Comparison of ENCODE assay signal across 29 cellular contexts in the genomic region with DNA sequence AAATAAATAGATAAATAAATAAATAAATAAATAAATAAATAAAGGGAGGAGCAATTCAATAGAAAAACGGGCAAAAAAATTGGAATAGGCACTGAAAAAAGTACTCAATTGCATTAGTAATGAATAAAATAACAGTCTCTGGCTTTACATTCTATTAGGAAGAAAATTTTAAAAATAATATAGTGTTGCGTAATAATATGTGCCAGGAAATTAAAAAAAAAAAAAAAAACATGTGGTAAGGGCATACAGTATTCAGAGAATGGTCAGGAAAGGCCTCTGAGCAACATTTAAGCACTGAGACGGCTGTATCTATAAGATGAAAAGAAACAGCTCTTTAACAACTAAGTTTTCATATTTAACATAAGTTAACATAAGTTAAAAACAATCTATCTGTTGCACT. TPM values are rescaled to one million over a fixed set of nuclear protein-coding genes. Genes with fewer than 3 reads are reported as not detected.
A peak's percentile ranks its signal among the peaks of the same experiment; 100 is the strongest.
DNase-seq lines count a peak whose midpoint lies in the region; ATAC-seq, FAIRE-seq and TF ChIP-seq lines count a peak whose summit lies in the region.
"Had no signal": no experiment of that assay in that cellular context is flagged by ENCODE, and none has a peak within 500 bp of the region (broad histone marks: within the 10 kb centered on the region; RNA-seq: fewer than 3 reads in every experiment).

No MANE protein-coding gene starts in this region.

- H3K9me3 ChIP-seq in HEK293 (ENCODE audit: control insufficient read depth, insufficient read depth, low read depth, low read length) (no peaks in the 10 kb centered on the region), IMR-90 (ENCODE audit: control insufficient read depth, insufficient read depth, low read length) (no peaks in the 10 kb centered on the region), adipocyte (ENCODE audit: control insufficient read depth, low read length) (no peaks in the 10 kb centered on the region), H1 (ENCODE audit: insufficient read depth in 2 of 2, low read depth in 1 of 2, low read length in 1 of 2) (no peaks in the 10 kb centered on the region), spleen (no peaks in the 10 kb centered on the region)
- H3K9me3 ChIP-seq: BE2C, BLaER1 had no signal

- H3K23me2 ChIP-seq in H1 (ENCODE audit: low read depth, low read length) = no peaks in the 10 kb centered on the region

- H2BK120ac ChIP-seq in IMR-90 (ENCODE audit: low read depth, low read length) (no peak overlapping the region), H1 (replicated peaks; ENCODE audit: low read depth, low read length) (no peak overlapping the region)

- H2BK20ac ChIP-seq in IMR-90 (ENCODE audit: low read depth, low read length) = no peak overlapping the region
- H2BK20ac ChIP-seq in H1 (ENCODE audit: low read length) = no peak overlapping the region

- ATAC-seq in IMR-90 (ENCODE audit: low read depth) = no peak
- ATAC-seq in left ventricle myocardium superior = no peak
- ATAC-seq: GM12878 had no signal

- H3K4me2 ChIP-seq in IMR-90 (ENCODE audit: low read depth, low read length) (no peak overlapping the region), H1 (ENCODE audit: insufficient read depth in 1 of 2, low read depth in 2 of 2, low read length in 2 of 2) (no peak overlapping the region)
- H3K4me2 ChIP-seq: BLaER1 had no signal

- no peak overlapping the region for H3K4ac ChIP-seq in IMR-90 (ENCODE audit: low read depth, low read length)
- H3K4ac ChIP-seq in H1 (replicated peaks; ENCODE audit: insufficient read length, low read depth, low read length) = no peak overlapping the region

- CTCF ChIA-PET in HEK293 (lab: Yijun Ruan, JAX) = no interaction called here
- CTCF ChIA-PET in IMR-90 (lab: Yijun Ruan, JAX) = interaction anchor here (1.0 kb wide), 1 partner anchor 20 kb away, joined by 4 read pairs; no protein-coding TSS in a partner anchor
- CTCF ChIA-PET in H1 (lab: Charles Lee; ENCODE audit: partially characterized antibody) = no interaction called here

- H3K4me3 ChIP-seq in HEK293 (ENCODE audit: low read depth, low read length) (no peak overlapping the region), IMR-90 (ENCODE audit: insufficient read depth, low read depth, low read length) (no peak overlapping the region), adipocyte (ENCODE audit: low read length) (no peak overlapping the region), H1 (ENCODE audit: extremely low read depth in 1 of 4, insufficient read depth in 2 of 4, low read depth in 3 of 4, low read length in 4 of 4) (no peak overlapping the region), spleen (no peak overlapping the region)
- H3K4me3 ChIP-seq: BLaER1, GM12878 had no signal

- no peak overlapping the region for H2BK12ac ChIP-seq in H1 (ENCODE audit: low read depth, low read length)

- H4K20me1 ChIP-seq in IMR-90 (ENCODE audit: insufficient read depth, low read length) = no peaks in the 10 kb centered on the region
- no peaks in the 10 kb centered on the region for H4K20me1 ChIP-seq in H1 (replicated peaks in 1 of 2; ENCODE audit: control insufficient read depth in 1 of 2, insufficient read depth in 2 of 2, low read length in 2 of 2)
- H4K20me1 ChIP-seq: BLaER1 had no signal

- intact Hi-C loops in IMR-90 (cut with micrococcal nuclease) (no loop called here), left ventricle myocardium superior (cut with micrococcal nuclease) (no loop called here), spleen (cut with DNase I; ENCODE audit: low total_unique reads) (no loop called here)

- no peaks in the 10 kb centered on the region for H3K9me1 ChIP-seq in IMR-90 (ENCODE audit: insufficient read depth, low read length)

- POLR2A ChIA-PET in HEK293 (lab: Yijun Ruan, JAX) = interaction anchor here (0.7 kb wide), 2 partner anchors 47 to 129 kb away, joined by 4 to 5 read pairs; no protein-coding TSS in a partner anchor
- POLR2A ChIA-PET in IMR-90 (lab: Charles Lee; ENCODE audit: unreplicated experiment) = no interaction called here
- POLR2A ChIA-PET in H1 (lab: Charles Lee; ENCODE audit: partially characterized antibody) = no interaction called here

- TF ChIP-seq RAD21 in IMR-90 (IDR thresholded peaks at IDR 0.05; ENCODE audit: low read length) = no peak
- no peak for TF ChIP-seq RAD21 in H1 (IDR thresholded peaks at IDR 0.05 in 1 of 2, conservative IDR thresholded peaks at IDR 0.05 in 1 of 2; ENCODE audit: low read depth in 2 of 2, low read length in 2 of 2)

- TF ChIP-seq EP300 in H1 (IDR thresholded peaks at IDR 0.05; ENCODE audit: borderline replicate concordance in 1 of 2, low read depth in 2 of 2, low read length in 2 of 2) = no peak

- H2BK5ac ChIP-seq in IMR-90 (ENCODE audit: low read depth, low read length, poor library complexity, severe bottlenecking) (no peak overlapping the region), H1 (ENCODE audit: low read depth, low read length) (no peak overlapping the region)

- no peaks in the 10 kb centered on the region for H3K79me2 ChIP-seq in H1 (ENCODE audit: control insufficient read depth in 1 of 2, insufficient read depth in 2 of 2, low read length in 2 of 2)

- H4K5ac ChIP-seq in IMR-90 (ENCODE audit: low read depth, low read length) = no peak overlapping the region
- H4K5ac ChIP-seq in H1 (ENCODE audit: insufficient read length, low read depth, low read length) = no peak overlapping the region

- H3K79me1 ChIP-seq in IMR-90 (ENCODE audit: low read depth in 1 of 2, low read length in 2 of 2) = no peaks in the 10 kb centered on the region; a peak in 1 of 4 replicates
- H3K79me1 ChIP-seq in H1 (ENCODE audit: low read depth, low read length) = no peaks in the 10 kb centered on the region

- in situ Hi-C loops in IMR-90 (cut with MboI; ENCODE audit: low sequenced_read_pairs) = no loop called here

- H2AK5ac ChIP-seq in IMR-90 (ENCODE audit: low read depth, low read length) (no peak overlapping the region), H1 (ENCODE audit: low read depth, low read length) (no peak overlapping the region)

- no peak for DNase-seq in IMR-90
- peak; percentile 11 for DNase-seq in adipocyte (ENCODE audit: low read depth)
- DNase-seq in H1 (ENCODE audit: low read depth in 1 of 2, low spot score in 2 of 2) = no peak
- no peak for DNase-seq in NCI-H2196 (lab: John Stamatoyannopoulos, UW; ENCODE audit: unreplicated experiment)
- no peak for DNase-seq in NCI-H2029 (lab: John Stamatoyannopoulos, UW)
- DNase-seq in left ventricle myocardium superior = no peak
- no peak for DNase-seq in spleen
- DNase-seq: 8988T; ACHN; BE2C; C1 segment of cervical spinal cord; CD4-positive, alpha-beta memory T cell; CD4-positive, CD25-positive, alpha-beta regulatory T cell; CD8-positive, alpha-beta memory T cell; COR-L47; DMS 273 treated with DMSO at 0.1 percent for 48 hours; DMS153; DMS53; DMS79; DND-41; EL; GDM1 had no signal

- no peaks in the 10 kb centered on the region for H3K27me3 ChIP-seq in IMR-90 (ENCODE audit: control insufficient read depth, insufficient read depth, low read length)
- H3K27me3 ChIP-seq in adipocyte (replicated peaks; ENCODE audit: control insufficient read depth, insufficient read depth, low read length) = no peaks in the 10 kb centered on the region
- no peaks in the 10 kb centered on the region for H3K27me3 ChIP-seq in H1 (replicated peaks in 1 of 4; ENCODE audit: control insufficient read depth in 3 of 4, extremely low read depth in 1 of 4, insufficient read depth in 3 of 4, low read length in 3 of 4)
- H3K27me3 ChIP-seq in spleen (replicated peaks in 1 of 7) = no peaks in the 10 kb centered on the region
- H3K27me3 ChIP-seq: BE2C, BLaER1 had no signal

- TF ChIP-seq POLR2A in IMR-90 (IDR thresholded peaks at IDR 0.05; ENCODE audit: low read depth, low read length) = no peak
- no peak for TF ChIP-seq POLR2A in H1 (IDR thresholded peaks at IDR 0.05; ENCODE audit: control extremely low read depth in 1 of 2, low read depth in 2 of 2, low read length in 2 of 2)
- TF ChIP-seq POLR2A in spleen (IDR thresholded peaks at IDR 0.05) = no peak

- dilution Hi-C loops in IMR-90 (cut with HindIII; ENCODE audit: low sequenced_read_pairs, unreplicated experiment) = no loop called here

- H3K18ac ChIP-seq in IMR-90 (ENCODE audit: low read depth, low read length) = no peak overlapping the region
- no peak overlapping the region for H3K18ac ChIP-seq in H1 (ENCODE audit: extremely low read depth, low read length)

- no CpG with 5 or more reads among the region's 3 CpGs for WGBS in IMR-90 (ENCODE audit: extremely low coverage in 2 of 2, insufficient read length in 1 of 2), 2 experiments
- WGBS in H1 (ENCODE audit: extremely low coverage in 1 of 2, insufficient coverage in 1 of 2, insufficient read length in 1 of 2, insufficient replicate concordance in 2 of 2, low coverage in 1 of 2, low lambda C conversion rate in 2 of 2, missing lambda C conversion rate in 1 of 2), 2 experiments = 91% methylated on average over 3 of the region's 3 CpGs; no CpG with 5 or more reads in 1 of the 2 experiments
- WGBS in spleen, 5 donors = 89 to 98% (median 96%) methylated on average over 3 of the region's 3 CpGs

- no peak for TF ChIP-seq CTCF in HEK293 (tag by site-specific recombination; IDR thresholded peaks at IDR 0.05)
- no peak for TF ChIP-seq CTCF in IMR-90 (conservative IDR thresholded peaks at IDR 0.05; ENCODE audit: low read depth, low read length)
- TF ChIP-seq CTCF in H1 (IDR thresholded peaks at IDR 0.05; ENCODE audit: control extremely low read depth in 1 of 3, insufficient read depth in 1 of 3, low read depth in 1 of 3, low read length in 3 of 3) = no peak
- TF ChIP-seq CTCF in spleen (IDR thresholded peaks at IDR 0.05 in 8 of 11, conservative IDR thresholded peaks at IDR 0.05 in 3 of 11) = no peak

- no peak for FAIRE-seq in H1 (lab: Jason Lieb, UNC)
- FAIRE-seq: A204.1, GM12878, GM12892, GM18507 had no signal

- BruUV-seq in IMR-90 (replicated peaks; lab: Mats Ljungman, UMichigan) = no TSS peak

- H3K14ac ChIP-seq in IMR-90 (replicated peaks; ENCODE audit: low read depth, low read length) (no peak overlapping the region), H1 (ENCODE audit: insufficient read length) (no peak overlapping the region)

- H3K4me1 ChIP-seq in HEK293 (ENCODE audit: control insufficient read depth, insufficient read depth, low read length) (no peaks in the 10 kb centered on the region), IMR-90 (ENCODE audit: control insufficient read depth, insufficient read depth, low read length) (no peaks in the 10 kb centered on the region; the same call in 1 of the 2 replicates), adipocyte (ENCODE audit: control insufficient read depth, insufficient read depth, low read length) (no peaks in the 10 kb centered on the region), H1 (replicated peaks in 1 of 4; ENCODE audit: control insufficient read depth in 3 of 4, insufficient read depth in 4 of 4, low read length in 3 of 4) (no peaks in the 10 kb centered on the region), spleen (no peaks in the 10 kb centered on the region)
- H3K4me1 ChIP-seq: BE2C, BLaER1 had no signal

- no peak overlapping the region for H3K56ac ChIP-seq in IMR-90 (ENCODE audit: extremely low read depth, insufficient read depth, low read length)
- H3K56ac ChIP-seq in H1 (replicated peaks; ENCODE audit: insufficient read length, low read depth, low read length) = no peak overlapping the region

- H3K36me3 ChIP-seq in HEK293 (ENCODE audit: control insufficient read depth in 2 of 2, insufficient read depth in 1 of 2, low read length in 2 of 2) = peaks cover 76 to 80% of the 10 kb centered on the region in 2 experiments
- H3K36me3 ChIP-seq in IMR-90 (ENCODE audit: control insufficient read depth, insufficient read depth, low read length) = peaks cover 4% of the 10 kb centered on the region; the same call in 1 of the 2 replicates
- peaks cover 28% of the 10 kb centered on the region for H3K36me3 ChIP-seq in adipocyte (ENCODE audit: control insufficient read depth, insufficient read depth, low read length, severe bottlenecking)
- H3K36me3 ChIP-seq in H1 (ENCODE audit: control insufficient read depth in 2 of 4, insufficient read depth in 4 of 4, low read length in 3 of 4) = peaks cover 7 to 63% (median 31%) of the 10 kb centered on the region in 4 experiments
- peaks cover 0 to 100% (median 41%) of the 10 kb centered on the region in 6 donors for H3K36me3 ChIP-seq in spleen
- H3K36me3 ChIP-seq: BE2C had no signal

- no peak overlapping the region for H3K27ac ChIP-seq in HEK293 (ENCODE audit: extremely low read depth, low read depth, low read length)
- no peak overlapping the region for H3K27ac ChIP-seq in IMR-90 (ENCODE audit: insufficient read depth, low read length)
- no peak overlapping the region for H3K27ac ChIP-seq in H1 (ENCODE audit: low read depth, low read length)
- no peak overlapping the region for H3K27ac ChIP-seq in spleen
- H3K27ac ChIP-seq: BLaER1 had no signal

- no peak overlapping the region for H4K91ac ChIP-seq in IMR-90 (ENCODE audit: insufficient read depth, low read depth, low read length)
- H4K91ac ChIP-seq in H1 (replicated peaks; ENCODE audit: insufficient read length, low read length) = no peak overlapping the region

- no peak overlapping the region for H3K23ac ChIP-seq in IMR-90 (ENCODE audit: low read depth, low read length)
- no peak overlapping the region for H3K23ac ChIP-seq in H1 (ENCODE audit: insufficient read length)

- no peak overlapping the region for H4K8ac ChIP-seq in IMR-90 (ENCODE audit: low read depth in 2 of 2, low read length in 2 of 2)
- H4K8ac ChIP-seq in H1 (ENCODE audit: extremely low read depth, insufficient read depth, low read length) = no peak overlapping the region

- no peak overlapping the region for H2AFZ ChIP-seq in IMR-90 (replicated peaks; ENCODE audit: low read length, poor library complexity)
- no peak overlapping the region for H2AFZ ChIP-seq in H1 (ENCODE audit: low read length)

- H3K9ac ChIP-seq in IMR-90 (ENCODE audit: low read depth, low read length) (no peak overlapping the region), adipocyte (ENCODE audit: low read length) (no peak overlapping the region), H1 (replicated peaks in 1 of 4; ENCODE audit: extremely low read depth in 1 of 4, low read depth in 3 of 4, low read length in 3 of 4) (no peak overlapping the region)
- H3K9ac ChIP-seq: BLaER1 had no signal

- H2BK15ac ChIP-seq in IMR-90 (ENCODE audit: low read depth, low read length) (no peak overlapping the region), H1 (ENCODE audit: low read length) (no peak overlapping the region)

- no peak overlapping the region for H2AK9ac ChIP-seq in IMR-90 (replicated peaks; ENCODE audit: low read depth, low read length, poor library complexity)

RNA-seq across cellular contexts. Expression of a gene that starts 48.7 kb away (rescaled TPM):
- total RNA-seq in IMR-90 (2012; rRNA removed) (0.18 and 0.28 TPM in 2 replicates), left ventricle myocardium superior (not detected), spleen (under 1 TPM in 3 of 7 donors, not detected in 4; 0.13 to 0.39 (median 0.28) TPM)
- polyA plus RNA-seq in IMR-90 (2012; rRNA removed) (2.3 and 3.5 TPM in 2 replicates), H1 (2011; rRNA removed) (0.15 and 0.17 TPM in 2 replicates), spleen (under 1 TPM in 2 of 3 donors, not detected in 1; 0.04 to 0.26 TPM)
- 1.5 and 3.3 TPM in 2 replicates for polyA plus RNA-seq in IMR-90 (2012; cell fraction: cytosol; rRNA removed)
- 6.1 and 16.8 TPM in 2 replicates for polyA plus RNA-seq in IMR-90 (2012; cell fraction: nucleus; rRNA removed; ENCODE audit: low replicate concordance)
- total RNA-seq in H1 (2021; fragmentation: NEBNext Ultra II Directional; extraction: Animal tissue kit (Norgen Biotek cat#: 25700)) = 0.21 and 0.22 TPM in 2 replicates
- polyA plus RNA-seq in H1 (2011; cell fraction: cytosol; rRNA removed) = 0.06 TPM
- polyA plus RNA-seq in H1 (2011; cell fraction: nucleus; rRNA removed) = 0.31 TPM
- 0.08 to 0.11 TPM (median 0.10 TPM) in 3 of 4 replicates, not detected in the other for polyA plus RNA-seq in H1 (2012, experiment 1 of 2)
- polyA plus RNA-seq in H1 (2012, experiment 2 of 2) = 0.08 TPM
- 0.18 TPM for polyA plus RNA-seq in H1 (2013, experiment 1 of 2)
- polyA plus RNA-seq in H1 (2013, experiment 2 of 2) = 0.18 TPM
- not detected in 2 replicates for polyA minus RNA-seq in H1 (2011; rRNA and poly(A)+ RNA removed)
- polyA minus RNA-seq in H1 (2011; cell fraction: cytosol; rRNA and poly(A)+ RNA removed) = not detected
- polyA minus RNA-seq in H1 (2011; cell fraction: nucleus; rRNA and poly(A)+ RNA removed) = not detected
- total RNA-seq: CD4-positive, alpha-beta memory T cell; CD4-positive, CD25-positive, alpha-beta regulatory T cell; CD8-positive, alpha-beta memory T cell; GM12878 had no signal
- polyA plus RNA-seq: CD14-positive monocyte; CD4-positive, alpha-beta memory T cell; CD4-positive, CD25-positive, alpha-beta regulatory T cell; GM12878 had no signal

RNA-seq across cellular contexts. Expression of a gene that starts 50.4 kb away (rescaled TPM):
- total RNA-seq in IMR-90 (2012; rRNA removed) (33.9 and 45.3 TPM in 2 replicates), left ventricle myocardium superior (6.7 TPM), spleen (10 to 100 TPM in 3 of 7 donors, 1 to 10 TPM in 4; 8.0 to 18.2 (median 9.6) TPM)
- polyA plus RNA-seq in IMR-90 (2012; rRNA removed) (9.6 and 11.8 TPM in 2 replicates), H1 (2011; rRNA removed) (38.5 and 66.1 TPM in 2 replicates), spleen (1 to 10 TPM; 5.2 to 6.8 (median 5.9) TPM)
- polyA plus RNA-seq in IMR-90 (2012; cell fraction: cytosol; rRNA removed) = 3.2 and 3.7 TPM in 2 replicates
- 1.6 and 4.9 TPM in 2 replicates for polyA plus RNA-seq in IMR-90 (2012; cell fraction: nucleus; rRNA removed; ENCODE audit: low replicate concordance)
- total RNA-seq in H1 (2021; fragmentation: NEBNext Ultra II Directional; extraction: Animal tissue kit (Norgen Biotek cat#: 25700)) = 57.0 and 62.9 TPM in 2 replicates
- 41.3 TPM for polyA plus RNA-seq in H1 (2011; cell fraction: cytosol; rRNA removed)
- 20.1 TPM for polyA plus RNA-seq in H1 (2011; cell fraction: nucleus; rRNA removed)
- polyA plus RNA-seq in H1 (2012, experiment 1 of 2) = 24.5 to 38.0 TPM (median 31.0 TPM) in 4 replicates
- 5.0 TPM for polyA plus RNA-seq in H1 (2012, experiment 2 of 2)
- 55.2 TPM for polyA plus RNA-seq in H1 (2013, experiment 1 of 2)
- 66.4 TPM for polyA plus RNA-seq in H1 (2013, experiment 2 of 2)
- polyA minus RNA-seq in H1 (2011; rRNA and poly(A)+ RNA removed) = 139 and 164 TPM in 2 replicates
- 51.7 TPM for polyA minus RNA-seq in H1 (2011; cell fraction: cytosol; rRNA and poly(A)+ RNA removed)
- 46.0 TPM for polyA minus RNA-seq in H1 (2011; cell fraction: nucleus; rRNA and poly(A)+ RNA removed)
